ENCODE assay signal across 8 cellular contexts in the genomic region with DNA sequence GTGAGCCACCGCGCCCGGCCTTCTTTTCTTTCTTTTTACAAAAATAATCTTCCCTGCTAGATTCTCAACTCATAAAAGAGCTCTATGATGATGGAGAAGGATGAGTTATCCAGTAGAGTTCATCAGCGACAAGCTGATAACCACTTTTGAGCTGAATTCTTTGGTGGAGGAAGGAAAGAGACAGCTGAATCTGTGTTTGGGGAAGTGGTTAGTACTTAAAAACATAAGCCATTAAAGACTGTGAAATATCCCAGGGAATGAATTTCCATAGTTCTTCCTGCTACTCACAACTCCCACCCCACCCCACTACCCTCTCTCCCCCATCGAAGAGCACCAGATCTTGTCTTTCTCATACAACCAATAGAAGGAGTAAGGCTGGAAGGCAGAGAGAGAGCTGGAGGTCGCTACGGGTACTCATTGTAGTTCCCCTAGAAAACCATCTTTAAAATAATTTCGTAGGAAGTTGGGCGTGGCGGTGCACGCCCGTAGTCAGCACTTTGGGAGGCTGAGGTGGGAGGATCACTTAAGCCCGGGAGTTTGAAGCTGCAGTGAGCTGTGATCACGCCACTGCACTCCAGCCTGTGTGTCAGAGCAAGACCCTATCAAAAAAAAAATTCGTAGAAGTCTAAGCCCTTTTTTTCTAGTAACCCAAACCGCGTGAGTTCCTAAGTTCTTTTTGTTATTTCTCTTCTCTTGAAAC. TPM values are rescaled to one million over a fixed set of nuclear protein-coding genes. Genes with fewer than 3 reads are reported as not detected.
DNase-seq lines count a peak whose midpoint lies in the region; ATAC-seq and TF ChIP-seq lines count a peak whose summit lies in the region.

No MANE protein-coding gene starts in this region.

- H3K36me3 ChIP-seq in OCI-LY1 (ENCODE audit: insufficient read depth, low read length) (peaks cover 26% of the 10 kb centered on the region; the same call in 1 of the 2 replicates), tibial artery (no peaks in the 10 kb centered on the region)

- H3K4me3 ChIP-seq in OCI-LY1 (ENCODE audit: low read depth, low read length, poor library complexity, severe bottlenecking): peak overlapping the region; percentile 75
- peak overlapping the region; percentile 50 for H3K4me3 ChIP-seq in mononuclear cell (ENCODE audit: low read length)
- H3K4me3 ChIP-seq in tibial artery: peak overlapping the region; percentile 53 to 54

- H3K27me3 ChIP-seq in OCI-LY1 (ENCODE audit: insufficient read depth, low read length) (no peaks in the 10 kb centered on the region), mononuclear cell (ENCODE audit: insufficient read depth, low read length) (no peaks in the 10 kb centered on the region), tibial artery (no peaks in the 10 kb centered on the region)

- ATAC-seq in GM21528 (IDR thresholded peaks at IDR 0.05; ENCODE audit: low FRiP score, unreplicated experiment) (peak; percentile 33), GM18858 (IDR thresholded peaks at IDR 0.05; ENCODE audit: unreplicated experiment) (no peak)

- H3K9me2 ChIP-seq in OCI-LY1 (ENCODE audit: low read depth, low read length): no peaks in the 10 kb centered on the region

- no peaks in the 10 kb centered on the region for H3K36me3 Mint-ChIP-seq in brain

- TF ChIP-seq CTCF in OCI-LY1 (IDR thresholded peaks at IDR 0.05; ENCODE audit: low read length) (no peak), brain (conservative IDR thresholded peaks at IDR 0.05) (no peak), tibial artery (IDR thresholded peaks at IDR 0.05) (no peak)

- peaks cover 7% of the 10 kb centered on the region for H3K27me3 Mint-ChIP-seq in brain

- H3K79me2 ChIP-seq in OCI-LY1 (ENCODE audit: insufficient read depth, low read length): no peaks in the 10 kb centered on the region

- H3K9me3 ChIP-seq in OCI-LY1 (ENCODE audit: low read length) (no peaks in the 10 kb centered on the region), mononuclear cell (ENCODE audit: low read depth, low read length) (no peaks in the 10 kb centered on the region), tibial artery (no peaks in the 10 kb centered on the region)

- intact Hi-C loops in tibial artery (cut with DNase I; ENCODE audit: low total_unique reads): no loop called here

- H3K27ac ChIP-seq in OCI-LY1 (ENCODE audit: low read depth, low read length, poor library complexity, severe bottlenecking): no peak overlapping the region
- peak overlapping the region; percentile 16 to 62 for H3K27ac ChIP-seq in tibial artery

- H3K4me3 Mint-ChIP-seq in brain: peak overlapping the region; percentile 97 to 100 (median 99)

- no peaks in the 10 kb centered on the region for H4K20me1 ChIP-seq in OCI-LY1 (ENCODE audit: insufficient read depth, low read length)

- H3K4me2 ChIP-seq in OCI-LY1 (ENCODE audit: low read length): peak overlapping the region; percentile 74

- no peak for DNase-seq in tibial artery
- no peak for DNase-seq in AG20443 (ENCODE audit: low spot score)
- no peak for DNase-seq in activated gamma-delta T cell (lab: John Stamatoyannopoulos, UW)

- peak overlapping the region; percentile 61 to 92 (median 82) for H3K27ac Mint-ChIP-seq in brain

- no peaks in the 10 kb centered on the region for H3F3A ChIP-seq in OCI-LY1 (ENCODE audit: insufficient read depth, low read length)

- H3K9ac ChIP-seq in OCI-LY1 (ENCODE audit: low read length): peak overlapping the region; percentile 80

- H3K4me1 Mint-ChIP-seq in brain: peaks cover 35% of the 10 kb centered on the region

- peak overlapping the region; percentile 61; the same call in 1 of the 2 replicates for H2AFZ ChIP-seq in OCI-LY1 (ENCODE audit: low read length)

- H3K9me3 Mint-ChIP-seq in brain: no peaks in the 10 kb centered on the region

- peaks cover 29% of the 10 kb centered on the region for H3K4me1 ChIP-seq in OCI-LY1 (ENCODE audit: insufficient read depth, low read length, severe bottlenecking)
- peaks cover 30% of the 10 kb centered on the region for H3K4me1 ChIP-seq in mononuclear cell (ENCODE audit: insufficient read depth, low read length)
- peaks cover 0 to 9% (median 4%) of the 10 kb centered on the region in 4 donors for H3K4me1 ChIP-seq in tibial artery

RNA-seq across cellular contexts. Expression of a gene that starts 0.6 kb away (rescaled TPM):
- 11.8 TPM for polyA plus RNA-seq in brain (ENCODE audit: insufficient read depth, low read depth, low replicate concordance)
- total RNA-seq in mononuclear cell: 1.0 TPM

RNA-seq across cellular contexts. Expression of a gene that starts 27.9 kb away (rescaled TPM):
- 938 TPM for polyA plus RNA-seq in brain (ENCODE audit: insufficient read depth, low read depth, low replicate concordance)
- total RNA-seq in mononuclear cell: 979 TPM

RNA-seq across cellular contexts. Expression of a gene that starts 32.0 kb away (rescaled TPM):
- 114 TPM for polyA plus RNA-seq in brain (ENCODE audit: insufficient read depth, low read depth, low replicate concordance)
- 20.4 TPM for total RNA-seq in mononuclear cell

RNA-seq across cellular contexts. Expression of a gene that starts 35.5 kb away (rescaled TPM):
- 4.1 TPM for polyA plus RNA-seq in brain (ENCODE audit: insufficient read depth, low read depth, low replicate concordance)
- total RNA-seq in mononuclear cell: 6.6 TPM

RNA-seq across cellular contexts. Expression of a gene that starts 54.0 kb away (rescaled TPM):
- polyA plus RNA-seq in brain (ENCODE audit: insufficient read depth, low read depth, low replicate concordance): 52.4 TPM
- 13.2 TPM for total RNA-seq in mononuclear cell
